In genomic region chr2:210172219-210172575, GRCh38 we compare ENCODE assay signal across 1 cellular context.
TF ChIP-seq lines count a peak whose summit lies in the region.

No MANE protein-coding gene starts in this region.

TF ChIP-seq in GM23338, 12 proteins besides CTCF, POLR2A, EP300 and RAD21 (continued from another document):
- TF ChIP-seq ZNF462 (CRISPR knock-in tag; IDR thresholded peaks at IDR 0.05): no peak
- TF ChIP-seq JUNB (IDR thresholded peaks at IDR 0.05; ENCODE audit: unreplicated experiment): no peak
- no peak for TF ChIP-seq ZNF331 (CRISPR knock-in tag; IDR thresholded peaks at IDR 0.05; ENCODE audit: low read depth)
- TF ChIP-seq, protein P1, sequence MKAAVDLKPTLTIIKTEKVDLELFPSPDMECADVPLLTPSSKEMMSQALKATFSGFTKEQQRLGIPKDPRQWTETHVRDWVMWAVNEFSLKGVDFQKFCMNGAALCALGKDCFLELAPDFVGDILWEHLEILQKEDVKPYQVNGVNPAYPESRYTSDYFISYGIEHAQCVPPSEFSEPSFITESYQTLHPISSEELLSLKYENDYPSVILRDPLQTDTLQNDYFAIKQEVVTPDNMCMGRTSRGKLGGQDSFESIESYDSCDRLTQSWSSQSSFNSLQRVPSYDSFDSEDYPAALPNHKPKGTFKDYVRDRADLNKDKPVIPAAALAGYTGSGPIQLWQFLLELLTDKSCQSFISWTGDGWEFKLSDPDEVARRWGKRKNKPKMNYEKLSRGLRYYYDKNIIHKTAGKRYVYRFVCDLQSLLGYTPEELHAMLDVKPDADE (IDR thresholded peaks at IDR 0.05): no peak
- TF ChIP-seq CREB1 (CRISPR knock-in tag; IDR thresholded peaks at IDR 0.05; ENCODE audit: low read depth): no peak
